ENCODE assay signal across 8 cellular contexts in the genomic region with DNA sequence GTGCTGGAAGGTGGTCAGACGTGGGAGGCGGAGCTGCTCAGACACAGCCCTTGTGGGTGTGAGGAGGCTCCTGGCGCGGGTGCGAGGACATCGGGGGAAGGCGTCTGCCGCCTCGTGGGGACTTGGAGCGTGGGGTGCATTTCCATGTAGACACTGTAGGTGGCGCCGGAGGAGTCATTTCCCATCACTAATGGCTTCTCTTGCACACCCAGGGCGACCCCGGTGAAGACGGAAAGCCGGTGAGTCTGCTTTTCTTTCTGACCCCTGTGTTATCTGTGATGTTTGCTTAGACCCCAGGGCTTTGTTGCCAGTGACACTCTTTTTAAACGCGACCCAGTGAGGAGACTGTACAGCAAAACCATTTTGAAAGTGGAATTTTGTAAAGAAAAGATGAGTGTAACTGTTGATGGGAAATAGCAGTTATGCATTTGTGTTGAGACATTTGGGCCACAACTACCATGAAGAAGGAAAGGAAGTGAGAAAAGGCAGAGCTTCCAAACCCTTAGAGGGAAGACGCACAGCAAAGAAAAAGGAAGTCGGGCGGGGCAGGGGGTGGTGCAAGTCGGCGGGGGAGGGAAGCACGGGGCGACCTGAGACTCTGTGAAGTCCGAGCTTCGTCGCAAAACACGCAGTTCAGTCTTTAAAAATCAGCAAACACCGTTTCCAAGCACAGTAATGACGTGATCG.
DNase-seq lines count a peak whose midpoint lies in the region; ATAC-seq and TF ChIP-seq lines count a peak whose summit lies in the region.

No MANE protein-coding gene starts in this region.

- H3K9me3 ChIP-seq in CD4-positive, CD25-positive, alpha-beta regulatory T cell (ENCODE audit: control insufficient read depth in 2 of 2, low read length in 2 of 2) = no peaks in the 10 kb centered on the region
- H3K9me3 ChIP-seq in transverse colon = no peaks in the 10 kb centered on the region

- peak overlapping the region; percentile 82 for H3K27ac ChIP-seq in CD4-positive, CD25-positive, alpha-beta regulatory T cell (ENCODE audit: insufficient read depth, low read length, poor library complexity, severe bottlenecking)
- peak overlapping the region; percentile 3 to 56 (median 46) for H3K27ac ChIP-seq in transverse colon

- H3K4me3 Mint-ChIP-seq in CD4-positive, CD25-positive, alpha-beta regulatory T cell = peak overlapping the region; percentile 82 to 97 (median 90)
- H3K4me3 Mint-ChIP-seq in activated naive CD8-positive, alpha-beta T cell = peak overlapping the region; percentile 91

- peak overlapping the region; percentile 93 to 99 (median 94) for H3K27ac Mint-ChIP-seq in CD4-positive, CD25-positive, alpha-beta regulatory T cell
- H3K27ac Mint-ChIP-seq in activated naive CD8-positive, alpha-beta T cell = peak overlapping the region; percentile 97

- H3K9me3 Mint-ChIP-seq in CD4-positive, CD25-positive, alpha-beta regulatory T cell = no peaks in the 10 kb centered on the region
- no peaks in the 10 kb centered on the region for H3K9me3 Mint-ChIP-seq in activated naive CD8-positive, alpha-beta T cell (ENCODE audit: low read depth)

- TF ChIP-seq EP300 in transverse colon (IDR thresholded peaks at IDR 0.05; ENCODE audit: low read depth) = no peak

- peaks cover 26% of the 10 kb centered on the region for H3K4me1 ChIP-seq in CD4-positive, CD25-positive, alpha-beta regulatory T cell (ENCODE audit: control insufficient read depth, insufficient read depth, low read length, poor library complexity, severe bottlenecking)
- peaks cover 7 to 15% (median 12%) of the 10 kb centered on the region in 4 donors for H3K4me1 ChIP-seq in transverse colon

- peak; percentile 74 to 76 for ATAC-seq in CD4-positive, CD25-positive, alpha-beta regulatory T cell (ENCODE audit: low read depth in 2 of 2)
- ATAC-seq in SK-N-SH treated with all-trans-retinoic acid at 6 μM for 48 hours = peak; percentile 74
- peak; percentile 73 for ATAC-seq in Right ventricle myocardium superior (ENCODE audit: poor library complexity)
- no peak for ATAC-seq in GM18511 (IDR thresholded peaks at IDR 0.05; ENCODE audit: unreplicated experiment)

- H3K27me3 Mint-ChIP-seq in CD4-positive, CD25-positive, alpha-beta regulatory T cell = no peaks in the 10 kb centered on the region
- H3K27me3 Mint-ChIP-seq in activated naive CD8-positive, alpha-beta T cell = no peaks in the 10 kb centered on the region

- peak; percentile 87 to 91 (median 89) for TF ChIP-seq CTCF in transverse colon (IDR thresholded peaks at IDR 0.05)

- DNase-seq in CD4-positive, CD25-positive, alpha-beta regulatory T cell = peak; percentile 64 to 81 (median 80)
- DNase-seq in KG1 (lab: John Stamatoyannopoulos, UW) (peak; percentile 64), Right ventricle myocardium superior (peak; percentile 86), posterior vena cava (ENCODE audit: low spot score) (peak; percentile 94), transverse colon (peak; percentile 74)

- H3K4me3 ChIP-seq in CD4-positive, CD25-positive, alpha-beta regulatory T cell (ENCODE audit: low read depth, low read length) = peak overlapping the region; percentile 90
- peak overlapping the region in 2 of 4 donors; percentile 10 to 35 for H3K4me3 ChIP-seq in transverse colon

- H3K36me3 ChIP-seq in CD4-positive, CD25-positive, alpha-beta regulatory T cell (ENCODE audit: control insufficient read depth, insufficient read depth, low read length) = no peaks in the 10 kb centered on the region
- H3K36me3 ChIP-seq in transverse colon = no peaks in the 10 kb centered on the region

- in situ Hi-C loops in transverse colon (cut with MboI; ENCODE audit: low pct_ligation_motif_present in 1 of 4, low pct_unique_long_range_greater_than_20kb in 1 of 4, low sequenced_read_pairs in 3 of 4) = loop anchor here in 1 of 4 donors (10.0 kb wide), 1 partner anchor 117 kb away; no protein-coding TSS in a partner anchor

- WGBS in transverse colon (ENCODE audit: low coverage in 1 of 2), 2 donors = 20 to 22% methylated on average over 9 to 29 of the region's 32 CpGs

- intact Hi-C loops in Right ventricle myocardium superior (cut with DNase I) (no loop called here), posterior vena cava (cut with DNase I) (no loop called here), transverse colon (cut with DNase I; ENCODE audit: low total_unique reads) (no loop called here)

- H3K27me3 ChIP-seq in CD4-positive, CD25-positive, alpha-beta regulatory T cell (ENCODE audit: control insufficient read depth, insufficient read depth, low read length) = no peaks in the 10 kb centered on the region
- no peaks in the 10 kb centered on the region for H3K27me3 ChIP-seq in transverse colon

- H3K4me1 Mint-ChIP-seq in CD4-positive, CD25-positive, alpha-beta regulatory T cell = peaks cover 5 to 53% (median 20%) of the 10 kb centered on the region in 4 donors
- peaks cover 36% of the 10 kb centered on the region for H3K4me1 Mint-ChIP-seq in activated naive CD8-positive, alpha-beta T cell (ENCODE audit: low read depth)

- H3K36me3 Mint-ChIP-seq in CD4-positive, CD25-positive, alpha-beta regulatory T cell = no peaks in the 10 kb centered on the region
- H3K36me3 Mint-ChIP-seq in activated naive CD8-positive, alpha-beta T cell = no peaks in the 10 kb centered on the region

- no peak for TF ChIP-seq POLR2A in transverse colon (IDR thresholded peaks at IDR 0.05)

TF ChIP-seq in SK-N-SH treated with all-trans-retinoic acid at 6 μM for 48 hours, 23 proteins besides CTCF, POLR2A, EP300 and RAD21:
- no peak for TF ChIP-seq PATZ1 (CRISPR knock-in tag; IDR thresholded peaks at IDR 0.05; ENCODE audit: borderline replicate concordance)
- TF ChIP-seq ZNF8 (CRISPR knock-in tag; IDR thresholded peaks at IDR 0.05) = no peak
- no peak for TF ChIP-seq ZFP3 (CRISPR knock-in tag; IDR thresholded peaks at IDR 0.05)
- no peak for TF ChIP-seq ZFP30 (CRISPR knock-in tag; IDR thresholded peaks at IDR 0.05)
- no peak for TF ChIP-seq ESRRG (CRISPR knock-in tag; IDR thresholded peaks at IDR 0.05)
